ENCODE assay signal across 1 cellular context in genomic region chr16:69932691-69933392, GRCh38.
TF ChIP-seq lines count a peak whose summit lies in the region.

No MANE protein-coding gene starts in this region.

TF ChIP-seq in H1, 55 proteins besides CTCF, POLR2A, EP300 and RAD21:
- TF ChIP-seq HDAC6 (IDR thresholded peaks at IDR 0.05; ENCODE audit: low read depth, low read length) (no peak), USF2 (IDR thresholded peaks at IDR 0.05; ENCODE audit: low read length) (no peak), PHF8 (conservative IDR thresholded peaks at IDR 0.05; ENCODE audit: low read depth, low read length) (no peak), TBP (IDR thresholded peaks at IDR 0.05; ENCODE audit: low read depth, low read length) (no peak), RXRA (IDR thresholded peaks at IDR 0.05; ENCODE audit: insufficient read depth, low read depth, low read length) (no peak), SIRT6 (IDR thresholded peaks at IDR 0.05; ENCODE audit: low read length) (no peak), CHD2 (IDR thresholded peaks at IDR 0.05; ENCODE audit: low read length) (no peak), JUN (IDR thresholded peaks at IDR 0.05; ENCODE audit: low read depth, low read length) (no peak)
